Comparison of ENCODE assay signal across 13 cellular contexts in the genomic region with DNA sequence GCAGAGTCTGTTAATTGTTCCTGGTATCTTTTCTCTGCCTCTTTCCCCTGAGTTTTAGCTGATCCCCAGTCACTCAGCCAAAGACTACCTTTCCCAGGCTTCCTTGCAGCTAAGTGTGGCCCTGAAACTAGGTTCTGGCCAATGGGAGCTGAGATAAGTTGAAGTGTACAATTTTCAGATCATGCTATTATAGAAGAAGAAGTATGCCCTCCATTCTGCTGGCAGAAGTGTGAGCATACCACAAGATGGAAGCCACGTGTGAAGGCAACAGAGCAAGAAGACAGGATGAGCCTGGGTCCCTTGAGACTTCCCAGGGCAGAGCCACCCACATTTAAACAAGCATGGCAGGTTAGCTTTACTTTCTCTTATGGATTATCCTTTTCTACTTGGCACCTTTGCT.
DNase-seq lines count a peak whose midpoint lies in the region; ATAC-seq, FAIRE-seq and TF ChIP-seq lines count a peak whose summit lies in the region.
"Had no signal": no experiment of that assay in that cellular context is flagged by ENCODE, and none has a peak within 500 bp of the region (broad histone marks: within the 10 kb centered on the region; RNA-seq: fewer than 3 reads in every experiment).

No MANE protein-coding gene starts in this region.

- no peak overlapping the region for H3K9ac ChIP-seq in Karpas-422 (ENCODE audit: low read length)

- ATAC-seq in GM19438 (IDR thresholded peaks at IDR 0.05; ENCODE audit: low read depth, unreplicated experiment) (peak; percentile 90), HG02885 (IDR thresholded peaks at IDR 0.05; ENCODE audit: poor library complexity, unreplicated experiment) (peak; percentile 81)
- ATAC-seq: activated CD4-positive, CD25-positive, alpha-beta regulatory T cell treated with anti-CD3 and anti-CD28 coated beads, Interleukin-2, amount 50 U/mL, for 24 hours; esophagus mucosa; SK-N-SH treated with all-trans-retinoic acid at 6 μM for 48 hours had no signal

- H3K9me2 ChIP-seq in Karpas-422 (replicated peaks; ENCODE audit: insufficient read depth, low read length), result no peaks in the 10 kb centered on the region
- H3K9me2 ChIP-seq in OCI-LY7 (ENCODE audit: insufficient read depth, low read length), result no peaks in the 10 kb centered on the region

- H3K79me2 ChIP-seq in Karpas-422 (ENCODE audit: low read length) (no peaks in the 10 kb centered on the region), OCI-LY7 (ENCODE audit: insufficient read depth, low read depth, low read length) (no peaks in the 10 kb centered on the region)

- H3K4me3 ChIP-seq in Karpas-422 (ENCODE audit: low read length) (no peak overlapping the region), OCI-LY7 (ENCODE audit: low read depth, low read length, poor library complexity, severe bottlenecking) (no peak overlapping the region)

- no peak for TF ChIP-seq POLR2A in GM12891 (IDR thresholded peaks at IDR 0.05; ENCODE audit: low read depth, low read length)

- no peaks in the 10 kb centered on the region for H3K9me3 ChIP-seq in Karpas-422 (ENCODE audit: low read length)
- H3K9me3 ChIP-seq in OCI-LY7 (ENCODE audit: low read length), result no peaks in the 10 kb centered on the region

- POLR2A ChIA-PET in OCI-LY7 (lab: Charles Lee), result interaction anchor here (0.9 to 1.2 kb wide), 2 partner anchors 9 to 550 kb away, joined by 3 to 4 read pairs; no protein-coding TSS in a partner anchor

- DNase-seq in GM12891 (ENCODE audit: insufficient read length, low spot score) (peak; percentile 2), NAMALWA (ENCODE audit: low spot score) (peak; percentile 77), Karpas-422 (no peak), mucosa of gallbladder (ENCODE audit: low spot score) (no peak), T1000 (lab: John Stamatoyannopoulos, UW) (no peak), OCI-LY7 (ENCODE audit: low spot score) (no peak)
- DNase-seq: activated gamma-delta T cell, NCI-H1417 had no signal

- FAIRE-seq in GM12891 (lab: Jason Lieb, UNC), result peak; percentile 62

- intact Hi-C loops in OCI-LY7 (cut with micrococcal nuclease; ENCODE audit: unreplicated experiment), result no loop called here

- no peak overlapping the region for H3K4me2 ChIP-seq in Karpas-422 (ENCODE audit: low read depth, low read length, poor library complexity, severe bottlenecking)
- no peak overlapping the region for H3K4me2 ChIP-seq in OCI-LY7 (ENCODE audit: low read length)

- CTCF ChIA-PET in OCI-LY7 (lab: Charles Lee; ENCODE audit: unreplicated experiment), result no interaction called here

- BruUV-seq in OCI-LY7 (replicated peaks; lab: Mats Ljungman, UMichigan), result no TSS peak

- H2AFZ ChIP-seq in Karpas-422 (ENCODE audit: low read length), result no peak overlapping the region
- H2AFZ ChIP-seq in OCI-LY7 (ENCODE audit: low read length), result no peak overlapping the region

- H3K4me1 ChIP-seq in Karpas-422 (ENCODE audit: low read length), result no peaks in the 10 kb centered on the region
- peaks cover 4% of the 10 kb centered on the region for H3K4me1 ChIP-seq in OCI-LY7 (ENCODE audit: insufficient read depth, low read length, poor library complexity, severe bottlenecking)

- H3K27ac ChIP-seq in Karpas-422 (ENCODE audit: low read length) (no peak overlapping the region), OCI-LY7 (ENCODE audit: low read depth, low read length, poor library complexity, severe bottlenecking) (no peak overlapping the region)

- no peaks in the 10 kb centered on the region for H3K36me3 ChIP-seq in Karpas-422 (ENCODE audit: insufficient read depth, low read length)
- no peaks in the 10 kb centered on the region for H3K36me3 ChIP-seq in OCI-LY7 (ENCODE audit: insufficient read depth, low read length)

- H4K20me1 ChIP-seq in Karpas-422 (ENCODE audit: insufficient read depth, low read depth, low read length), result no peaks in the 10 kb centered on the region
- no peaks in the 10 kb centered on the region for H4K20me1 ChIP-seq in OCI-LY7 (ENCODE audit: insufficient read depth, low read length)

- H3K27me3 ChIP-seq in Karpas-422 (ENCODE audit: low read length), result no peaks in the 10 kb centered on the region

- TF ChIP-seq CTCF in OCI-LY7 (conservative IDR thresholded peaks at IDR 0.05; ENCODE audit: low read length), result no peak

TF ChIP-seq in GM12891, 5 proteins besides CTCF, POLR2A, EP300 and RAD21:
- no peak for TF ChIP-seq POLR2AphosphoS5 (IDR thresholded peaks at IDR 0.05; ENCODE audit: low read depth, low read length)

Comparison
In these comparisons a context has a peak if more than half of its experiments do, and no peak if none do; other contexts are left out.
1. DNase-seq: peak in GM12891 (single experiment) and NAMALWA (single experiment); none in Karpas-422 (single experiment), mucosa of gallbladder (single experiment), T1000 (single experiment) and OCI-LY7 (single experiment).